Comparison of ENCODE assay signal across 21 cellular contexts in the genomic region with DNA sequence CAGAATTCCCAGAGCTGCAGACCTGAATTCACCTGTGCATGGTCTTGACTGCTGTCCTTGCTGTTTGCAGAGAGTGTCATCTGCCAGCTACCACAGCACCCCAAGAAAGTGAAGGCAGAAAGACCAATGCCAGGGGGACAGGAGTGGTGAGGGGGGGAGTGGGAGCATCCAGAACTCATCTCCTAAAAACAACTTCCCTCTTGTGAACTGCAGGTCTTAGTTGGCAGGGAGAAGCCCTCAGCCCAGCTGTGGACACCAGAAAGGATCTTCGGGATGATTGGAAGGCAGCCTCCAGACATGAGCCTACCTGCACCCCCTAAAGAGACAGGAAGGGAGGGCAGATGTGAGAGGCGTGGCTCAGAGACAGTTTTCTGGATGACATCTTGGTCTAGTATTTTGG.
"Had no signal": no experiment of that assay in that cellular context is flagged by ENCODE, and none has a peak within 500 bp of the region (broad histone marks: within the 10 kb centered on the region; RNA-seq: fewer than 3 reads in every experiment).

No MANE protein-coding gene starts in this region.

- H3K27ac Mint-ChIP-seq: mesothelial cell of epicardium; naive B cell; natural killer cell; stimulated activated effector memory CD8-positive, alpha-beta T cell treated with anti-CD3 and anti-CD28 coated beads, Interleukin-12 subunit alpha, Interleukin-12 subunit beta, amount 100 ng/mL, for 72 hours; stimulated activated naive CD8-positive, alpha-beta T cell treated with anti-CD3 and anti-CD28 coated beads, Interleukin-15, Interleukin-2, amounts not matched to agents 100 ng/mL and 50 ng/mL, for 24 hours had no signal

- H3K9me3 Mint-ChIP-seq: mesothelial cell of epicardium; natural killer cell; stimulated activated effector memory CD8-positive, alpha-beta T cell treated with anti-CD3 and anti-CD28 coated beads, Interleukin-12 subunit alpha, Interleukin-12 subunit beta, amount 100 ng/mL, for 72 hours; stimulated activated naive CD8-positive, alpha-beta T cell treated with anti-CD3 and anti-CD28 coated beads, Interleukin-15, Interleukin-2, amounts not matched to agents 100 ng/mL and 50 ng/mL, for 24 hours had no signal

- H3K36me3 ChIP-seq: lower lobe of right lung, ovary, spleen, suprapubic skin, thoracic aorta, tibial artery, upper lobe of right lung had no signal

- H3K36me3 Mint-ChIP-seq: mesothelial cell of epicardium; naive B cell; natural killer cell; stimulated activated effector memory CD8-positive, alpha-beta T cell treated with anti-CD3 and anti-CD28 coated beads, Interleukin-12 subunit alpha, Interleukin-12 subunit beta, amount 100 ng/mL, for 72 hours had no signal

- H3K4me3 ChIP-seq: lower lobe of right lung, ovary, spleen, suprapubic skin, thoracic aorta, tibial artery, upper lobe of right lung had no signal

- DNase-seq: hippocampal formation; kidney glomerular epithelial cell; left cardiac atrium; lower lobe of right lung; mesendoderm; naive B cell; natural killer cell; ovary; right cardiac atrium; small intestine; spleen; stimulated activated CD4-positive, alpha-beta T cell treated with anti-CD3 and anti-CD28 coated beads, Interleukin-4, amount 100 ng/mL, for 24 hours; stimulated activated naive CD4-positive, alpha-beta T cell; tibial artery; trophoblast cell; upper lobe of right lung had no signal

- H3K4me3 Mint-ChIP-seq: mesothelial cell of epicardium; naive B cell; natural killer cell; stimulated activated effector memory CD8-positive, alpha-beta T cell treated with anti-CD3 and anti-CD28 coated beads, Interleukin-12 subunit alpha, Interleukin-12 subunit beta, amount 100 ng/mL, for 72 hours; stimulated activated naive CD8-positive, alpha-beta T cell treated with anti-CD3 and anti-CD28 coated beads, Interleukin-15, Interleukin-2, amounts not matched to agents 100 ng/mL and 50 ng/mL, for 24 hours had no signal

- H3K9me3 ChIP-seq: lower lobe of right lung, ovary, spleen, suprapubic skin, thoracic aorta, tibial artery, upper lobe of right lung had no signal

- H3K27me3 ChIP-seq: ovary, spleen, suprapubic skin, tibial artery, upper lobe of right lung had no signal

- H3K4me1 ChIP-seq: spleen had no signal

- H3K4me1 Mint-ChIP-seq: naive B cell; natural killer cell; stimulated activated effector memory CD8-positive, alpha-beta T cell treated with anti-CD3 and anti-CD28 coated beads, Interleukin-12 subunit alpha, Interleukin-12 subunit beta, amount 100 ng/mL, for 72 hours had no signal

- H3K27ac ChIP-seq: lower lobe of right lung, ovary, spleen, thoracic aorta, tibial artery, upper lobe of right lung had no signal
